ENCODE assay signal across 8 cellular contexts in genomic region chr12:77834618-77835017, GRCh38.
"Had no signal": no experiment of that assay in that cellular context is flagged by ENCODE, and none has a peak within 500 bp of the region (broad histone marks: within the 10 kb centered on the region; RNA-seq: fewer than 3 reads in every experiment).

No MANE protein-coding gene starts in this region.

- H3K9me3 ChIP-seq: HAP-1 had no signal

- ATAC-seq: HCT116 had no signal

- FAIRE-seq: HTR-8/SVneo had no signal

- H3K27ac ChIP-seq: GM23248 had no signal

- H3K9me3 Mint-ChIP-seq: HFFc6 had no signal

- DNase-seq: GM23248, GOT3, H7, HFFc6, KBM-7 had no signal

- H3K36me3 ChIP-seq: HAP-1 had no signal

- H3K27ac Mint-ChIP-seq: HFFc6 had no signal

- H2AFZ ChIP-seq: GM23248 had no signal

- H3K4me3 Mint-ChIP-seq: HFFc6 had no signal

- H3K4me3 ChIP-seq: GM23248, HAP-1 had no signal

- H3K9ac ChIP-seq: GM23248 had no signal
